1 cellular context compared by ENCODE assay signal in the genomic region with DNA sequence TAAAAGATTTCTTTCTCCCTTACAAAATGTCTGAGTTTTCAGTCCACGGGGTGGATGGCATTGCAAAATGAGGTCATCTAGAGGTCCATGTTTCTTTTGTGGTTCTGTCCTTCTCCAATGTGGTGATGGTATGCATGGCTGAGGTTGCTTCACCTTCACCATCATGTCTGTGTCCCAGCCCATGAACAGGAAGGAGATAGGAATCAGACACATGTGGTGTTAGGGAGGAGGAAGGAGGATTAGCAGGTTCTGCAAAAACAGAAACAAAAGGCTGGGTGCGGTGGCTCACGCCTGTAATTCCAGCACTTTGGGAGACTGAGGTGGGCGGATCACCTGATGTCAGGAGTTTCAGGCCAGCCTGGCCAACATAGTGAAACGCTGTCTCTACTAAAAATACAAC.
TF ChIP-seq lines count a peak whose summit lies in the region.

No MANE protein-coding gene starts in this region.

TF ChIP-seq in IMR-90, 13 proteins besides CTCF, POLR2A, EP300 and RAD21 (continued from another document):
- TF ChIP-seq FOS (IDR thresholded peaks at IDR 0.05; ENCODE audit: low read depth, low read length) (no peak), CHD1 (IDR thresholded peaks at IDR 0.05; ENCODE audit: low read depth, low read length) (no peak)
